Comparison of ENCODE assay signal across 11 cellular contexts in the genomic region with DNA sequence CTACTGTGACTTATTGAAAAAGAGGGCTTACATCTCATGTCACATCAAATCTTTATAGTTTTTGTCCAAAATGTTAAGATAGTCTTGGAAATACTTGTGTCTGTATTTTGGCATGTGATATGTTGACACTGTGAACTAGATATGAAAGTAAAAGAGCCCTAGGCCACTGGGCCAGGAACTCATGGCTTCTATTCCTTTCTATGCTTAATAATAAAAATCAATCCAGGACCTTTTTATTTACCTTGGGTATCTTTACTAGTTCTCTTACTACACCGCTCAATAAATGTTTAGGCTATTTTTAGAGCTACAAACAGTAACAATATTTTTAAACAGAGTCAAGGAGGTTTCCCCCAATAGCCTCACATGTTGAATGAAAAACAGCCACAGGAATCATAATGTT.
"Had no signal": no experiment of that assay in that cellular context is flagged by ENCODE, and none has a peak within 500 bp of the region (broad histone marks: within the 10 kb centered on the region; RNA-seq: fewer than 3 reads in every experiment).

No MANE protein-coding gene starts in this region.

- ATAC-seq: GM23338, HCT116 had no signal

- FAIRE-seq: H1, H54 had no signal

- H3K9me3 ChIP-seq: HAP-1 had no signal

- H3K27ac ChIP-seq: GM23248 had no signal

- H3K4me3 ChIP-seq: GM23248, GM23338, HAP-1 had no signal

- H3K4me1 ChIP-seq: HAP-1 had no signal

- H3K36me3 ChIP-seq: HAP-1 had no signal

- DNase-seq: GM23248, GOT3, H7, H9, HCEC 1CT, HFFc6 had no signal
